In the genomic region with DNA sequence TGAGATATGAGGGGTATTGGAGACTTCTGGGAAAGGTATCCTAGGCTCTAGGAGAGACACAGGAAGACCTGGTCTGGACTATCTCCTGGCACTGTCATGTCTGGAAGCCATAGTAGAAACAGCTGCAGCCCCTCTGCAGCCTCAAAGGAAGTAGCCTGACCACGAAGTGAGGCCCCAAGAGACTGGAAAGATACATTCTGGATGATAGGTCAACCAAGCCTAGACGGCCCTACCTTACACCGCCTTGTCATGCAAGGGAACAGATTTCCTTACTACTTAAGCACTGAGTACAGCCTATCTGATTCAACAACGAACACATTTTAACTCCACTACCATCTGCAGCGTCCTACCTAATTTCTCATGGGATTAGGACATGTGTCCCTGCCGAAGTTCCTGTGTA, we compare ENCODE assay signal across 1 cellular context.
TF ChIP-seq lines count a peak whose summit lies in the region.

No MANE protein-coding gene starts in this region.

TF ChIP-seq in HepG2, 621 proteins besides CTCF, POLR2A, EP300 and RAD21:
- TF ChIP-seq ZNF552 (CRISPR knock-in tag; IDR thresholded peaks at IDR 0.05; ENCODE audit: borderline replicate concordance): no peak
- no peak for TF ChIP-seq IRX3 (CRISPR knock-in tag; IDR thresholded peaks at IDR 0.05; ENCODE audit: borderline replicate concordance, low read depth)
- no peak for TF ChIP-seq NR3C1 (CRISPR knock-in tag; IDR thresholded peaks at IDR 0.05)
- TF ChIP-seq GPBP1L1 (CRISPR knock-in tag; IDR thresholded peaks at IDR 0.05): no peak
- TF ChIP-seq TEAD3 (CRISPR knock-in tag; optimal IDR thresholded peaks at IDR 0.05; ENCODE audit: borderline replicate concordance): no peak
- TF ChIP-seq KMT2B (CRISPR knock-in tag; IDR thresholded peaks at IDR 0.05): no peak
- no peak for TF ChIP-seq ZNF224 (CRISPR knock-in tag; IDR thresholded peaks at IDR 0.05)
- TF ChIP-seq HOXD1 (CRISPR knock-in tag; IDR thresholded peaks at IDR 0.05): no peak
- no peak for TF ChIP-seq ZNF414 (CRISPR knock-in tag; IDR thresholded peaks at IDR 0.05)
- no peak for TF ChIP-seq KLF11 (CRISPR knock-in tag; IDR thresholded peaks at IDR 0.05)
- TF ChIP-seq CEBPB (IDR thresholded peaks at IDR 0.05; ENCODE audit: borderline replicate concordance, low read depth, low read length): no peak
- TF ChIP-seq ZNF367 (CRISPR knock-in tag; IDR thresholded peaks at IDR 0.05; ENCODE audit: borderline replicate concordance): no peak
- TF ChIP-seq, protein P1, sequence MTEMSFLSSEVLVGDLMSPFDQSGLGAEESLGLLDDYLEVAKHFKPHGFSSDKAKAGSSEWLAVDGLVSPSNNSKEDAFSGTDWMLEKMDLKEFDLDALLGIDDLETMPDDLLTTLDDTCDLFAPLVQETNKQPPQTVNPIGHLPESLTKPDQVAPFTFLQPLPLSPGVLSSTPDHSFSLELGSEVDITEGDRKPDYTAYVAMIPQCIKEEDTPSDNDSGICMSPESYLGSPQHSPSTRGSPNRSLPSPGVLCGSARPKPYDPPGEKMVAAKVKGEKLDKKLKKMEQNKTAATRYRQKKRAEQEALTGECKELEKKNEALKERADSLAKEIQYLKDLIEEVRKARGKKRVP (CRISPR knock-in tag; IDR thresholded peaks at IDR 0.05): no peak
- no peak for TF ChIP-seq ZNF598 (CRISPR knock-in tag; IDR thresholded peaks at IDR 0.05; ENCODE audit: borderline replicate concordance)
- TF ChIP-seq ZKSCAN1 (IDR thresholded peaks at IDR 0.05; ENCODE audit: low read length): no peak
